Comparison of ENCODE assay signal across 1 cellular context in the genomic region with DNA sequence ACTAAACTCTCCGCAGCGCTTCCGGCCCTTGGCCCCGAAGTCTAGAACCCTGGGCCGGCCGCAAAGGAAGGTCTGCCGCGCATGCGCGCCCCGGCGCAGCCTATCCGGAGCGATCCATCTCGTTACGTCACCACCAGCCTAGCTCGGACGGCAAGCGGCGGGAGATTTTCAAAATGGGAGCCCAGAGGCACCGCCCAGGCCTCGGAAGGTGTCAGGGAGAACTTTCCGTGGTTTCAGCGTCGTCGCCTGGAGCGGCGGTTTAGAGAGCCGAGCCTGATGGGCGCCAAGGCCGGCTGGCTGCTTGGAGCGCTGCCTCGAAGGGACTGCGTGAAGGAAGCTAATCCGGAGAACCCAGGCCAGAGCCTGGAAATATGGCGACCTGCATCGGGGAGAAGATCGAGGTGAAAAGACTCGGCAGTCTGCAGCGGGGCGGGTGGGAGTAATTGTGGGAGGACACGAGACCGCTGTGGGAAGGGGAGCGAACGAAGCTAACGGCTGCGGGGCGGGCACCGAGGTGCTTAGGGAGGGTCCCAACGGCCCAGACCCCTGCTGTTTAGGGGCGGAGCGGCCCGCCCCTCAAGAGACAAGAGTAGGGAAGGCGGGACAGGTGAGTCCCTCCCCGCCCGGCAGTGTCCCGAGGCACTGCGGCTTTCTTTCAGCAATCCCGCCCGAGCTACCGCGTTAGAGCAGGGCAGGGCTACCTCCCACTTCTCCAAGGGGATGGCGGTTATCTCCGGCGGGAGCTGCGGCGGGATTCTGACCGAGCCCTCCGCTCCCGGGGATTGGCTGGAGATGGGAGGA.
TF ChIP-seq lines count a peak whose summit lies in the region.

PLK4 (plus strand) TSS at position 130 of the 801 bp plus-strand sequence; CDS start at position 372, 242 bp downstream.

TF ChIP-seq in K562, 482 proteins besides CTCF, POLR2A, EP300 and RAD21 (continued from another document and continues in another):
- no peak for TF ChIP-seq ZNF280B (CRISPR knock-in tag; IDR thresholded peaks at IDR 0.05)
- no peak for TF ChIP-seq ADNP (tag; IDR thresholded peaks at IDR 0.05)
- TF ChIP-seq DACH1 (IDR thresholded peaks at IDR 0.05; ENCODE audit: partially characterized antibody): no peak
- TF ChIP-seq EHMT2 (IDR thresholded peaks at IDR 0.05): no peak
- TF ChIP-seq ZNF121 (CRISPR knock-in tag; conservative IDR thresholded peaks at IDR 0.05): no peak
- TF ChIP-seq USF2 (CRISPR knock-in tag; IDR thresholded peaks at IDR 0.05): no peak
- TF ChIP-seq HLTF (IDR thresholded peaks at IDR 0.05): no peak; the same call in 1 of the 2 replicates
- TF ChIP-seq ZC3H11A (IDR thresholded peaks at IDR 0.05; ENCODE audit: low read depth, low read length): no peak
- TF ChIP-seq POLR2AphosphoS5 (IDR thresholded peaks at IDR 0.05; ENCODE audit: control insufficient read depth, insufficient read depth, low read depth, low read length): peak; percentile 58; the same call in 1 of the 2 replicates
- TF ChIP-seq SMAD1 (IDR thresholded peaks at IDR 0.05; ENCODE audit: low read depth, low read length, partially characterized antibody): no peak
- TF ChIP-seq SIN3B (IDR thresholded peaks at IDR 0.05; ENCODE audit: low read depth): peak; percentile 72; the same call in 1 of the 2 replicates
- TF ChIP-seq TAL1 (IDR thresholded peaks at IDR 0.05): no peak
- TF ChIP-seq ZNF282 (CRISPR knock-in tag; IDR thresholded peaks at IDR 0.05): no peak
- TF ChIP-seq ZBTB49 (CRISPR knock-in tag; IDR thresholded peaks at IDR 0.05; ENCODE audit: borderline replicate concordance): no peak
- no peak for TF ChIP-seq PHB (CRISPR knock-in tag; IDR thresholded peaks at IDR 0.05)
- no peak for TF ChIP-seq NCOA4 (IDR thresholded peaks at IDR 0.05; ENCODE audit: partially characterized antibody)
- no peak for TF ChIP-seq MAFG (tag; conservative IDR thresholded peaks at IDR 0.05)
- no peak for TF ChIP-seq ZNF76 (CRISPR knock-in tag; IDR thresholded peaks at IDR 0.05; ENCODE audit: borderline replicate concordance)
- TF ChIP-seq SNRNP70 (optimal IDR thresholded peaks at IDR 0.05; ENCODE audit: low read depth, low read length): no peak
- TF ChIP-seq TFAM (CRISPR knock-in tag; conservative IDR thresholded peaks at IDR 0.05): no peak
- TF ChIP-seq RBFOX2 (IDR thresholded peaks at IDR 0.05; ENCODE audit: low read depth, low read length): peak; percentile 99
- TF ChIP-seq, protein P1, sequence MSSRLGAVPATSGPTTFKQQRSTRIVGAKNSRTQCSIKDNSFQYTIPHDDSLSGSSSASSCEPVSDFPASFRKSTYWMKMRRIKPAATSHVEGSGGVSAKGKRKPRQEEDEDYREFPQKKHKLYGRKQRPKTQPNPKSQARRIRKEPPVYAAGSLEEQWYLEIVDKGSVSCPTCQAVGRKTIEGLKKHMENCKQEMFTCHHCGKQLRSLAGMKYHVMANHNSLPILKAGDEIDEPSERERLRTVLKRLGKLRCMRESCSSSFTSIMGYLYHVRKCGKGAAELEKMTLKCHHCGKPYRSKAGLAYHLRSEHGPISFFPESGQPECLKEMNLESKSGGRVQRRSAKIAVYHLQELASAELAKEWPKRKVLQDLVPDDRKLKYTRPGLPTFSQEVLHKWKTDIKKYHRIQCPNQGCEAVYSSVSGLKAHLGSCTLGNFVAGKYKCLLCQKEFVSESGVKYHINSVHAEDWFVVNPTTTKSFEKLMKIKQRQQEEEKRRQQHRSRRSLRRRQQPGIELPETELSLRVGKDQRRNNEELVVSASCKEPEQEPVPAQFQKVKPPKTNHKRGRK (tag; IDR thresholded peaks at IDR 0.05): no peak
- TF ChIP-seq NFYB (IDR thresholded peaks at IDR 0.05; ENCODE audit: extremely low read depth, insufficient read length): peak; percentile 62
- TF ChIP-seq ZSCAN32 (CRISPR knock-in tag; IDR thresholded peaks at IDR 0.05): no peak
- no peak for TF ChIP-seq HNRNPUL1 (IDR thresholded peaks at IDR 0.05; ENCODE audit: low read length)
- TF ChIP-seq ZNF431 (CRISPR knock-in tag; IDR thresholded peaks at IDR 0.05): no peak
- TF ChIP-seq ZBTB43 (CRISPR knock-in tag; IDR thresholded peaks at IDR 0.05): no peak
- no peak for TF ChIP-seq NR3C1 (CRISPR knock-in tag; IDR thresholded peaks at IDR 0.05)
- no peak for TF ChIP-seq ZNF3 (CRISPR knock-in tag; IDR thresholded peaks at IDR 0.05)
- TF ChIP-seq GTF2B (IDR thresholded peaks at IDR 0.05; ENCODE audit: extremely low read depth, insufficient read length): peak; percentile 40
- TF ChIP-seq CTBP1 (IDR thresholded peaks at IDR 0.05; ENCODE audit: borderline replicate concordance): peak; percentile 81
- no peak for TF ChIP-seq ZKSCAN8 (CRISPR knock-in tag; IDR thresholded peaks at IDR 0.05)
- TF ChIP-seq, protein P2, sequence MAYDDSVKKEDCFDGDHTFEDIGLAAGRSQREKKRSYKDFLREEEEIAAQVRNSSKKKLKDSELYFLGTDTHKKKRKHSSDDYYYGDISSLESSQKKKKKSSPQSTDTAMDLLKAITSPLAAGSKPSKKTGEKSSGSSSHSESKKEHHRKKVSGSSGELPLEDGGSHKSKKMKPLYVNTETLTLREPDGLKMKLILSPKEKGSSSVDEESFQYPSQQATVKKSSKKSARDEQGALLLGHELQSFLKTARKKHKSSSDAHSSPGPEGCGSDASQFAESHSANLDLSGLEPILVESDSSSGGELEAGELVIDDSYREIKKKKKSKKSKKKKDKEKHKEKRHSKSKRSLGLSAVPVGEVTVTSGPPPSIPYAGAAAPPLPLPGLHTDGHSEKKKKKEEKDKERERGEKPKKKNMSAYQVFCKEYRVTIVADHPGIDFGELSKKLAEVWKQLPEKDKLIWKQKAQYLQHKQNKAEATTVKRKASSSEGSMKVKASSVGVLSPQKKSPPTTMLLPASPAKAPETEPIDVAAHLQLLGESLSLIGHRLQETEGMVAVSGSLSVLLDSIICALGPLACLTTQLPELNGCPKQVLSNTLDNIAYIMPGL (CRISPR knock-in tag; IDR thresholded peaks at IDR 0.05): no peak
- peak; percentile 75 for TF ChIP-seq CXXC5 (CRISPR knock-in tag; IDR thresholded peaks at IDR 0.05)
- TF ChIP-seq, protein P3, sequence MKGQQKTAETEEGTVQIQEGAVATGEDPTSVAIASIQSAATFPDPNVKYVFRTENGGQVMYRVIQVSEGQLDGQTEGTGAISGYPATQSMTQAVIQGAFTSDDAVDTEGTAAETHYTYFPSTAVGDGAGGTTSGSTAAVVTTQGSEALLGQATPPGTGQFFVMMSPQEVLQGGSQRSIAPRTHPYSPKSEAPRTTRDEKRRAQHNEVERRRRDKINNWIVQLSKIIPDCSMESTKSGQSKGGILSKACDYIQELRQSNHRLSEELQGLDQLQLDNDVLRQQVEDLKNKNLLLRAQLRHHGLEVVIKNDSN (CRISPR knock-in tag; IDR thresholded peaks at IDR 0.05): no peak
- TF ChIP-seq, protein P4, sequence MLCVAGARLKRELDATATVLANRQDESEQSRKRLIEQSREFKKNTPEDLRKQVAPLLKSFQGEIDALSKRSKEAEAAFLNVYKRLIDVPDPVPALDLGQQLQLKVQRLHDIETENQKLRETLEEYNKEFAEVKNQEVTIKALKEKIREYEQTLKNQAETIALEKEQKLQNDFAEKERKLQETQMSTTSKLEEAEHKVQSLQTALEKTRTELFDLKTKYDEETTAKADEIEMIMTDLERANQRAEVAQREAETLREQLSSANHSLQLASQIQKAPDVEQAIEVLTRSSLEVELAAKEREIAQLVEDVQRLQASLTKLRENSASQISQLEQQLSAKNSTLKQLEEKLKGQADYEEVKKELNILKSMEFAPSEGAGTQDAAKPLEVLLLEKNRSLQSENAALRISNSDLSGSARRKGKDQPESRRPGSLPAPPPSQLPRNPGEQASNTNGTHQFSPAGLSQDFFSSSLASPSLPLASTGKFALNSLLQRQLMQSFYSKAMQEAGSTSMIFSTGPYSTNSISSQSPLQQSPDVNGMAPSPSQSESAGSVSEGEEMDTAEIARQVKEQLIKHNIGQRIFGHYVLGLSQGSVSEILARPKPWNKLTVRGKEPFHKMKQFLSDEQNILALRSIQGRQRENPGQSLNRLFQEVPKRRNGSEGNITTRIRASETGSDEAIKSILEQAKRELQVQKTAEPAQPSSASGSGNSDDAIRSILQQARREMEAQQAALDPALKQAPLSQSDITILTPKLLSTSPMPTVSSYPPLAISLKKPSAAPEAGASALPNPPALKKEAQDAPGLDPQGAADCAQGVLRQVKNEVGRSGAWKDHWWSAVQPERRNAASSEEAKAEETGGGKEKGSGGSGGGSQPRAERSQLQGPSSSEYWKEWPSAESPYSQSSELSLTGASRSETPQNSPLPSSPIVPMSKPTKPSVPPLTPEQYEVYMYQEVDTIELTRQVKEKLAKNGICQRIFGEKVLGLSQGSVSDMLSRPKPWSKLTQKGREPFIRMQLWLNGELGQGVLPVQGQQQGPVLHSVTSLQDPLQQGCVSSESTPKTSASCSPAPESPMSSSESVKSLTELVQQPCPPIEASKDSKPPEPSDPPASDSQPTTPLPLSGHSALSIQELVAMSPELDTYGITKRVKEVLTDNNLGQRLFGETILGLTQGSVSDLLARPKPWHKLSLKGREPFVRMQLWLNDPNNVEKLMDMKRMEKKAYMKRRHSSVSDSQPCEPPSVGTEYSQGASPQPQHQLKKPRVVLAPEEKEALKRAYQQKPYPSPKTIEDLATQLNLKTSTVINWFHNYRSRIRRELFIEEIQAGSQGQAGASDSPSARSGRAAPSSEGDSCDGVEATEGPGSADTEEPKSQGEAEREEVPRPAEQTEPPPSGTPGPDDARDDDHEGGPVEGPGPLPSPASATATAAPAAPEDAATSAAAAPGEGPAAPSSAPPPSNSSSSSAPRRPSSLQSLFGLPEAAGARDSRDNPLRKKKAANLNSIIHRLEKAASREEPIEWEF (CRISPR knock-in tag; IDR thresholded peaks at IDR 0.05): no peak
- no peak for TF ChIP-seq MYNN (IDR thresholded peaks at IDR 0.05)
- no peak for TF ChIP-seq MYNN (CRISPR knock-in tag; IDR thresholded peaks at IDR 0.05)
- no peak for TF ChIP-seq PYGO2 (tag; IDR thresholded peaks at IDR 0.05)
- TF ChIP-seq HNRNPH1 (optimal IDR thresholded peaks at IDR 0.05; ENCODE audit: low read depth, low read length): no peak
- no peak for TF ChIP-seq MECOM (CRISPR knock-in tag; IDR thresholded peaks at IDR 0.05)
- no peak for TF ChIP-seq MYC (IDR thresholded peaks at IDR 0.05; ENCODE audit: low read depth, low read length)
- peak; percentile 55 for TF ChIP-seq MYC (CRISPR knock-in tag; IDR thresholded peaks at IDR 0.05; ENCODE audit: borderline replicate concordance, low read depth)
- TF ChIP-seq PHF8 (IDR thresholded peaks at IDR 0.05; ENCODE audit: borderline replicate concordance, low read length): peak; percentile 99
- no peak for TF ChIP-seq CBX8 (IDR thresholded peaks at IDR 0.05; ENCODE audit: borderline replicate concordance, extremely low read depth, low read depth, low read length, poor library complexity, severe bottlenecking)
- peak; percentile 91 for TF ChIP-seq CHD1 (IDR thresholded peaks at IDR 0.05; ENCODE audit: low read length)
- TF ChIP-seq ZNF197 (CRISPR knock-in tag; IDR thresholded peaks at IDR 0.05; ENCODE audit: low read depth): no peak
- TF ChIP-seq BCL6 (CRISPR knock-in tag; IDR thresholded peaks at IDR 0.05): no peak
- TF ChIP-seq DNMT1 (IDR thresholded peaks at IDR 0.05): no peak
- TF ChIP-seq GABPA (tag; conservative IDR thresholded peaks at IDR 0.05; ENCODE audit: low read depth): peak; percentile 34; the same call in 1 of the 2 replicates
- TF ChIP-seq HSF4 (CRISPR knock-in tag; IDR thresholded peaks at IDR 0.05; ENCODE audit: borderline replicate concordance): no peak
- TF ChIP-seq FOXJ3 (CRISPR knock-in tag; IDR thresholded peaks at IDR 0.05): no peak
